In genomic region chr2:12556762-12557161, GRCh38 we compare ENCODE assay signal across 10 cellular contexts.
DNase-seq lines count a peak whose midpoint lies in the region; ATAC-seq and TF ChIP-seq lines count a peak whose summit lies in the region.
"Had no signal": no experiment of that assay in that cellular context is flagged by ENCODE, and none has a peak within 500 bp of the region (broad histone marks: within the 10 kb centered on the region; RNA-seq: fewer than 3 reads in every experiment).

No MANE protein-coding gene starts in this region.

- peak; percentile 49 for DNase-seq in AG08396 (ENCODE audit: low spot score)
- DNase-seq in H4 (ENCODE audit: low spot score): peak; percentile 16
- DNase-seq in activated CD4-positive, alpha-beta T cell treated with anti-CD3 and anti-CD28 coated beads, Interleukin-2, amount 50 U/mL, for 4 hours: peak; percentile 11 to 16
- DNase-seq in fibroblast of villous mesenchyme (ENCODE audit: low read depth): peak; percentile 87
- DNase-seq in NCI-H146 treated with DMSO at 0.1 percent for 48 hours (lab: John Stamatoyannopoulos, UW; ENCODE audit: unreplicated experiment): no peak
- no peak for DNase-seq in posterior vena cava (ENCODE audit: low spot score)
- DNase-seq in NCI-H1105 (lab: John Stamatoyannopoulos, UW): no peak
- DNase-seq: activated CD4-positive, CD25-positive, alpha-beta regulatory T cell; DMS 273 treated with DMSO at 0.1 percent for 48 hours had no signal

- TF ChIP-seq CTCF in fibroblast of villous mesenchyme (IDR thresholded peaks at IDR 0.05; ENCODE audit: insufficient read depth, low read depth, low read length): no peak

- no peak overlapping the region for H3K4me3 ChIP-seq in fibroblast of villous mesenchyme (ENCODE audit: low read depth, low read length)

- intact Hi-C loops in posterior vena cava (cut with DNase I): no loop called here

- ATAC-seq in GM19397 (IDR thresholded peaks at IDR 0.05; ENCODE audit: unreplicated experiment): no peak

Comparison
In these comparisons a context has a peak if more than half of its experiments do, and no peak if none do; other contexts are left out.
1. DNase-seq: peak in AG08396 (single experiment), H4 (single experiment), activated CD4-positive, alpha-beta T cell treated with anti-CD3 and anti-CD28 coated beads, Interleukin-2, amount 50 U/mL, for 4 hours (2 of 2) and fibroblast of villous mesenchyme (single experiment); none in NCI-H146 treated with DMSO at 0.1 percent for 48 hours (single experiment), posterior vena cava (single experiment) and NCI-H1105 (single experiment).